8 cellular contexts compared by ENCODE assay signal in the genomic region with DNA sequence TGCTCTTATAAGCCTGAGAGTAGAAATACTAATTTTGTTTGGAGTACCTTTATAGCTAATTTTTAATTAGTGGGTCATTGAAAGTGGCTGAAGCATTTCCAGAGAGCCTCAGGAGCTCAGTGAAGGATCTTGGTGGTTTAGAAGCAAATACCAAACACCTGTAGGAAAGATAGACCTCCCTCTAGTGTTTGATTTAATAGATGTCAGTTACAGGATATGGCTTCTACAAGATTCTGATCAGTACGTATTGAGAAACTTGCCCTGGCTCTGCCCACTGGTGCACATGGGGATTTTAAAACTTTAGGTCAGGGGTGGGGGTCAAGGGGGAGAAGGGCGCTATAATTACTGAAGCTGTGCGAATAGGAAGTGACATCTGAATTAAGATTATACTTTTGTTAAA.
DNase-seq lines count a peak whose midpoint lies in the region; ATAC-seq, FAIRE-seq and TF ChIP-seq lines count a peak whose summit lies in the region.
"Had no signal": no experiment of that assay in that cellular context is flagged by ENCODE, and none has a peak within 500 bp of the region (broad histone marks: within the 10 kb centered on the region; RNA-seq: fewer than 3 reads in every experiment).

No MANE protein-coding gene starts in this region.

- no peak overlapping the region for H2BK5ac ChIP-seq in mesendoderm (ENCODE audit: low read length)

- in situ Hi-C loops in Panc1 (cut with HindIII; ENCODE audit: low pct_unique_long_range_greater_than_20kb, low sequenced_read_pairs) = no loop called here

- H2BK120ac ChIP-seq in mesendoderm (ENCODE audit: low read depth, low read length) = no peak overlapping the region

- ATAC-seq in GM18498 (IDR thresholded peaks at IDR 0.05; ENCODE audit: unreplicated experiment) = peak; percentile 65
- ATAC-seq in HCT116 = peak; percentile 74
- no peak; the same call in 1 of the 2 replicates for ATAC-seq in Panc1

- DNase-seq in HCT116 (ENCODE audit: low read depth, low spot score) (no peak), Panc1 (ENCODE audit: low read depth, low spot score) (peak; percentile 4), mesendoderm (peak; percentile 58), NCI-H774 (lab: John Stamatoyannopoulos, UW) (no peak), RCC 7860 (ENCODE audit: low spot score) (no peak)
- DNase-seq in stimulated activated CD4-positive, alpha-beta T cell treated with anti-CD3 and anti-CD28 coated beads, Interleukin-1b, Interleukin-23, amount 100 ng/mL, for 48 hours = no peak
- DNase-seq: head of caudate nucleus had no signal

- H3K4ac ChIP-seq in mesendoderm (ENCODE audit: low read depth, low read length) = no peak overlapping the region

- no CpG with 5 or more reads among the region's 3 CpGs for WGBS in mesendoderm (ENCODE audit: extremely low coverage, insufficient coverage, low lambda C conversion rate)

- H3K23ac ChIP-seq in mesendoderm (ENCODE audit: low read length) = no peak overlapping the region

- H3K9ac ChIP-seq in HCT116 (ENCODE audit: low read length) (no peak overlapping the region), mesendoderm (ENCODE audit: low read length) (no peak overlapping the region)

- H3K9me3 ChIP-seq in HCT116 (ENCODE audit: control insufficient read depth in 1 of 2, insufficient read depth in 1 of 2, low read depth in 1 of 2, low read length in 2 of 2) = no peaks in the 10 kb centered on the region
- H3K9me3 ChIP-seq in Panc1 (ENCODE audit: control insufficient read depth, insufficient read depth, low read depth, low read length) = no peaks in the 10 kb centered on the region

- H3K4me2 ChIP-seq in HCT116 (ENCODE audit: low read length) (no peak overlapping the region), mesendoderm (ENCODE audit: low read length) (no peak overlapping the region)

- H3K9me2 ChIP-seq in HCT116 (ENCODE audit: insufficient read depth) = no peaks in the 10 kb centered on the region

- no peaks in the 10 kb centered on the region for H4K20me1 ChIP-seq in HCT116 (ENCODE audit: insufficient read depth)

- H2BK15ac ChIP-seq in mesendoderm (replicated peaks; ENCODE audit: low read depth) = no peak overlapping the region

- no peak overlapping the region for H4K5ac ChIP-seq in mesendoderm (ENCODE audit: low read length)

- RAD21 ChIA-PET in HCT116 (lab: Charles Lee; ENCODE audit: low non-redundant PET in 1 of 2, low total read pairs in 2 of 2, uncharacterized antibody in 2 of 2, unreplicated experiment in 2 of 2) = no interaction called here

- H3K18ac ChIP-seq in mesendoderm (ENCODE audit: low read length) = no peak overlapping the region

- TF ChIP-seq RAD21 in HCT116 (IDR thresholded peaks at IDR 0.05; ENCODE audit: low read depth) = peak; percentile 41

- POLR2A ChIA-PET in HCT116 (lab: Charles Lee) (no interaction called here), Panc1 (lab: Charles Lee) (no interaction called here)

- peaks cover 6% of the 10 kb centered on the region for H3K79me1 ChIP-seq in mesendoderm (ENCODE audit: low read length)

- H3K36me3 ChIP-seq in HCT116 (ENCODE audit: control insufficient read depth in 1 of 2, insufficient read depth in 2 of 2, low read length in 2 of 2) = no peaks in the 10 kb centered on the region
- no peaks in the 10 kb centered on the region for H3K36me3 ChIP-seq in Panc1 (ENCODE audit: control insufficient read depth, insufficient read depth, low read length)
- H3K36me3 ChIP-seq in mesendoderm (ENCODE audit: control insufficient read depth, insufficient read depth, low read length) = no peaks in the 10 kb centered on the region

- TF ChIP-seq POLR2A in HCT116 (IDR thresholded peaks at IDR 0.05; ENCODE audit: borderline replicate concordance, extremely low read depth, insufficient read depth, insufficient read length) = no peak

- H2AK5ac ChIP-seq in mesendoderm (ENCODE audit: low read length) = no peak overlapping the region

- no peak overlapping the region for H4K8ac ChIP-seq in mesendoderm (ENCODE audit: low read depth, low read length)

- intact Hi-C loops in HCT116 (cut with micrococcal nuclease) = no loop called here
- intact Hi-C loops in Panc1 (cut with micrococcal nuclease; ENCODE audit: unreplicated experiment) = no loop called here

- BruUV-seq in HCT116 (replicated peaks; lab: Mats Ljungman, UMichigan) (no TSS peak), Panc1 (replicated peaks; lab: Mats Ljungman, UMichigan) (no TSS peak)

- FAIRE-seq in RCC 7860 (lab: Jason Lieb, UNC) = no peak

- H3K4me1 ChIP-seq in HCT116 (ENCODE audit: control insufficient read depth in 1 of 2, insufficient read depth in 2 of 2, low read length in 2 of 2) (no peaks in the 10 kb centered on the region), Panc1 (ENCODE audit: control insufficient read depth, insufficient read depth, low read length) (no peaks in the 10 kb centered on the region), mesendoderm (ENCODE audit: control insufficient read depth, low read depth, low read length) (peaks cover 7% of the 10 kb centered on the region)

- H3K56ac ChIP-seq in mesendoderm (ENCODE audit: low read length) = no peak overlapping the region

- no peak overlapping the region for H2AFZ ChIP-seq in HCT116 (ENCODE audit: low read depth, low read length, poor library complexity, severe bottlenecking)

- peaks cover 5% of the 10 kb centered on the region; the same call in 1 of the 2 replicates for H3K79me2 ChIP-seq in HCT116 (ENCODE audit: insufficient read depth, low read length)
- H3K79me2 ChIP-seq in mesendoderm (ENCODE audit: control insufficient read depth, insufficient read depth, low read length) = peaks cover 3% of the 10 kb centered on the region

- H3K27me3 ChIP-seq in HCT116 (ENCODE audit: insufficient read depth, low read length) = no peaks in the 10 kb centered on the region
- H3K27me3 ChIP-seq in Panc1 (ENCODE audit: control insufficient read depth, insufficient read depth, low read length) = no peaks in the 10 kb centered on the region
- H3K27me3 ChIP-seq in mesendoderm (ENCODE audit: insufficient read depth, low read length, poor library complexity) = no peaks in the 10 kb centered on the region

- no peak overlapping the region for H3K27ac ChIP-seq in HCT116 (ENCODE audit: low read depth, low read length)
- no peak overlapping the region for H3K27ac ChIP-seq in Panc1 (ENCODE audit: low read length)
- H3K27ac ChIP-seq in mesendoderm (ENCODE audit: low read depth, low read length) = no peak overlapping the region

- TF ChIP-seq CTCF in HCT116 (IDR thresholded peaks at IDR 0.05 in 2 of 3, conservative IDR thresholded peaks at IDR 0.05 in 1 of 3; ENCODE audit: borderline replicate concordance in 1 of 3, insufficient read depth in 1 of 3, low read depth in 2 of 3, low read length in 2 of 3) (peak; percentile 21 to 44 (median 23); a peak in 4 of 6 replicates), Panc1 (IDR thresholded peaks at IDR 0.05) (peak; percentile 31; the same call in 1 of the 2 replicates)

- CTCF ChIA-PET in HCT116 (lab: Charles Lee) = interaction anchor here (1.1 to 1.2 kb wide), 3 partner anchors 10 to 138 kb away, joined by 3 to 10 read pairs (median 6); no protein-coding TSS in a partner anchor
- CTCF ChIA-PET in Panc1 (lab: Charles Lee) = interaction anchor here (1.0 kb wide), 1 partner anchor 10 kb away, joined by 3 read pairs; no protein-coding TSS in a partner anchor

- no peak overlapping the region for H3K4me3 ChIP-seq in HCT116 (replicated peaks in 1 of 2; ENCODE audit: low read depth in 1 of 2, low read length in 2 of 2)
- H3K4me3 ChIP-seq in Panc1 (ENCODE audit: low read depth in 2 of 2, low read length in 2 of 2) = no peak overlapping the region
- H3K4me3 ChIP-seq in mesendoderm (ENCODE audit: low read length) = no peak overlapping the region

TF ChIP-seq in HCT116, 20 proteins besides CTCF, POLR2A, EP300 and RAD21:
- TF ChIP-seq, protein P1, sequence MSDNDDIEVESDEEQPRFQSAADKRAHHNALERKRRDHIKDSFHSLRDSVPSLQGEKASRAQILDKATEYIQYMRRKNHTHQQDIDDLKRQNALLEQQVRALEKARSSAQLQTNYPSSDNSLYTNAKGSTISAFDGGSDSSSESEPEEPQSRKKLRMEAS (IDR thresholded peaks at IDR 0.05) = no peak
- TF ChIP-seq ZNF274 (IDR thresholded peaks at IDR 0.05; ENCODE audit: low read depth, low read length) (no peak), SIN3A (IDR thresholded peaks at IDR 0.05; ENCODE audit: low read depth) (no peak)

Comparison
In these comparisons a context has a peak if more than half of its experiments do, and no peak if none do; other contexts are left out.
1. DNase-seq: peak in Panc1 (single experiment) and mesendoderm (single experiment); none in HCT116 (single experiment), NCI-H774 (single experiment), RCC 7860 (single experiment) and stimulated activated CD4-positive, alpha-beta T cell treated with anti-CD3 and anti-CD28 coated beads, Interleukin-1b, Interleukin-23, amount 100 ng/mL, for 48 hours (single experiment).